ENCODE assay signal across 14 cellular contexts in the genomic region with DNA sequence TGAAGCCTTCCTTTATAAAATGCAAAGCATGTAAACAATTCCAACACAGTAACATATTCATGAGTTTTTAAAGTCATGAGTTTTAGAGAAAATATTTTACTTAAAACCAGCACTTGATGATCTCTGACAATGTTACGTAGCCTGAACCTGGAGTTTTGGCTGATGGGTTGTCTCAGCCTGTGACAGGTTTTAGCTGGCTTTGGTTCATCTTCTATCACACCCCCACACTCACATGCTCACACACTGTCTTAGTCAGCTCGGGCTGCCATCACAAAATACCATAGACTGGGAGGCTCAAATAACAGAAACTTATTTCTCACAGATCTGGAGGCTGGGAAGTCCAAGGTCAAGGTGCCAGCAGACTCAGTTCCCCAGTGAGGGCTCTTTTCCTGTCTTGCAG. TPM values are rescaled to one million over a fixed set of nuclear protein-coding genes. Genes with fewer than 3 reads are reported as not detected.
A peak's percentile ranks its signal among the peaks of the same experiment; 100 is the strongest.
DNase-seq lines count a peak whose midpoint lies in the region; ATAC-seq, FAIRE-seq and TF ChIP-seq lines count a peak whose summit lies in the region.
"Not testable (repeated sequence)": the region's sequence is repeated elsewhere in the genome, so short reads cannot be mapped to it uniquely, and the experiment has no call there.
"Had no signal": no experiment of that assay in that cellular context is flagged by ENCODE, and none has a peak within 500 bp of the region (broad histone marks: within the 10 kb centered on the region; RNA-seq: fewer than 3 reads in every experiment).

No MANE protein-coding gene starts in this region.

- not testable (repeated sequence) for TF ChIP-seq EP300 in K562 (IDR thresholded peaks at IDR 0.05; ENCODE audit: low read length)

- H3K9me3 Mint-ChIP-seq in stimulated activated naive B cell treated with anti-CD40 and anti-IgM and Interleukin-4, amounts not matched to agents 10 μg/mL and 1 μg/mL and 100 μg/mL, for 72 hours: peaks cover 4 to 12% of the 10 kb centered on the region in 2 donors

- TF ChIP-seq POLR2A in K562 (conservative IDR thresholded peaks at IDR 0.05): not testable (repeated sequence)

- H3K4me1 ChIP-seq in K562 (replicated peaks in 1 of 2; ENCODE audit: control insufficient read depth in 2 of 2, insufficient read depth in 2 of 2, low read length in 2 of 2): not testable (repeated sequence)

- FAIRE-seq in K562 (lab: Jason Lieb, UNC) (peak; percentile 6), urothelium cell line (lab: Jason Lieb, UNC) (peak; percentile 98)

- DNase-seq in Ammon's horn (ENCODE audit: low spot score) (peak; percentile 36), head of caudate nucleus (peak in 30 of 42 donors; percentile 6 to 74 (median 42))
- not testable (repeated sequence) for DNase-seq in K562 (ENCODE audit: extremely low read depth in 1 of 4, low spot score in 3 of 4); stimulated activated naive B cell treated with anti-CD40 and anti-IgM and Interleukin-4, amounts not matched to agents 10 μg/mL and 1 μg/mL and 100 μg/mL, for 72 hours; urothelium cell line (ENCODE audit: low spot score)

- CTCF ChIA-PET in K562 (lab: Yijun Ruan, JAX; ENCODE audit: low intra/inter-chr PET ratio): not testable (repeated sequence)

- not testable (repeated sequence) for H3K4me1 Mint-ChIP-seq in stimulated activated naive B cell treated with anti-CD40 and anti-IgM and Interleukin-4, amounts not matched to agents 10 μg/mL and 1 μg/mL and 100 μg/mL, for 72 hours

- H3K27me3 Mint-ChIP-seq in stimulated activated naive B cell treated with anti-CD40 and anti-IgM and Interleukin-4, amounts not matched to agents 10 μg/mL and 1 μg/mL and 100 μg/mL, for 72 hours: peaks cover 13 to 17% of the 10 kb centered on the region in 2 donors

- POLR2A ChIA-PET in K562 (lab: Yijun Ruan, JAX): not testable (repeated sequence)

- not testable (repeated sequence) for TF ChIP-seq RAD21 in K562 (CRISPR knock-in tag; conservative IDR thresholded peaks at IDR 0.05 in 1 of 2, IDR thresholded peaks at IDR 0.05 in 1 of 2)

- not testable (repeated sequence) for H3K36me3 ChIP-seq in K562 (ENCODE audit: control insufficient read depth, insufficient read depth, low read length)

- not testable (repeated sequence) for H3K27me3 ChIP-seq in K562 (ENCODE audit: control insufficient read depth in 2 of 2, insufficient read depth in 2 of 2, low read length in 2 of 2)

- not testable (repeated sequence) for H3K27ac ChIP-seq in K562 (ENCODE audit: extremely low read depth, low read depth, low read length)

- not testable (repeated sequence) for H3K4me3 ChIP-seq in K562

- WGBS in K562 (ENCODE audit: insufficient coverage, low coverage, missing lambda C conversion rate): 0% methylated on average over 2 of the region's 2 CpGs

- H3K27ac Mint-ChIP-seq in stimulated activated naive B cell treated with anti-CD40 and anti-IgM and Interleukin-4, amounts not matched to agents 10 μg/mL and 1 μg/mL and 100 μg/mL, for 72 hours: peak overlapping the region; percentile 70

- H3K9ac ChIP-seq in K562 (ENCODE audit: insufficient read depth in 1 of 2, low read depth in 2 of 2, low read length in 2 of 2): not testable (repeated sequence)

- H3K36me3 Mint-ChIP-seq in stimulated activated naive B cell treated with anti-CD40 and anti-IgM and Interleukin-4, amounts not matched to agents 10 μg/mL and 1 μg/mL and 100 μg/mL, for 72 hours: not testable (repeated sequence)

- H3K9me1 ChIP-seq in K562 (ENCODE audit: control insufficient read depth, insufficient read depth, low read length): not testable (repeated sequence)

- TF ChIP-seq CTCF in K562 (IDR thresholded peaks at IDR 0.05 in 2 of 3, conservative IDR thresholded peaks at IDR 0.05 in 1 of 3; ENCODE audit: insufficient read depth in 2 of 3, low read depth in 1 of 3, low read length in 3 of 3): not testable (repeated sequence)

- H3K4me2 ChIP-seq in K562 (ENCODE audit: insufficient read depth, low read length): not testable (repeated sequence)

- not testable (repeated sequence) for ATAC-seq in K562; stimulated activated naive B cell treated with anti-CD40 and anti-IgM and Interleukin-4, amounts not matched to agents 10 μg/mL and 1 μg/mL and 100 μg/mL, for 72 hours (replicated peaks)

- H3K79me2 ChIP-seq in K562 (ENCODE audit: control insufficient read depth, insufficient read depth, low read length): not testable (repeated sequence)

- not testable (repeated sequence) for BruUV-seq in K562 (replicated peaks; lab: Mats Ljungman, UMichigan)

- in situ Hi-C loops in K562 (cut with MboI): not testable (repeated sequence)

- H3K4me3 Mint-ChIP-seq in stimulated activated naive B cell treated with anti-CD40 and anti-IgM and Interleukin-4, amounts not matched to agents 10 μg/mL and 1 μg/mL and 100 μg/mL, for 72 hours: not testable (repeated sequence)

- not testable (repeated sequence) for H2AFZ ChIP-seq in K562 (ENCODE audit: low read depth, low read length)

- intact Hi-C loops in K562 (cut with micrococcal nuclease); head of caudate nucleus (cut with DNase I): not testable (repeated sequence)

- H3K9me3 ChIP-seq in K562 (replicated peaks; ENCODE audit: control insufficient read depth, insufficient read depth, low read depth, low read length): not testable (repeated sequence)

- not testable (repeated sequence) for H4K20me1 ChIP-seq in K562 (replicated peaks; ENCODE audit: control insufficient read depth, insufficient read depth, low read length)

RNA-seq across cellular contexts. Expression of a gene that starts 50.6 kb away (rescaled TPM):
- total RNA-seq in K562 (2011; cell fraction: chromatin; rRNA removed; ENCODE audit: low replicate concordance): not detected in 2 replicates
- total RNA-seq in K562 (2011; cell fraction: nucleolus; rRNA removed): not detected in 2 replicates
- total RNA-seq in K562 (2011; cell fraction: nucleoplasm; rRNA removed): not detected in 2 replicates
- not detected in 2 replicates for total RNA-seq in K562 (2014; rRNA removed)
- total RNA-seq in K562 (2014; rRNA removed; fragmentation: Illumina TruSeq; extraction: Trizol): not detected in 2 replicates
- total RNA-seq in K562 (2015; rRNA removed; fragmentation: Illumina TruSeq; extraction: Trizol): not detected in 2 replicates
- total RNA-seq in K562 (2021): not detected in 2 replicates
- polyA plus RNA-seq in K562 (2011; rRNA removed): not detected in 2 replicates
- not detected in 2 replicates for polyA plus RNA-seq in K562 (2011; cell fraction: cytosol; rRNA removed)
- not detected in 2 replicates for polyA plus RNA-seq in K562 (2011; cell fraction: nucleus; rRNA removed)
- not detected in 2 replicates for polyA plus RNA-seq in K562 (2012)
- not detected in 2 replicates for polyA plus RNA-seq in K562 (2014; fragmentation: Illumina TruSeq; extraction: Trizol)
- not detected for polyA plus RNA-seq in K562 (2014; fragmentation: Nextera tagmentation; extraction: Ambion mirVana)
- not detected in 2 replicates for polyA plus RNA-seq in K562 (2014; rRNA removed)
- not detected in 2 replicates for polyA minus RNA-seq in K562 (2011; rRNA and poly(A)+ RNA removed)
- not detected in 2 replicates for polyA minus RNA-seq in K562 (2011; cell fraction: cytosol; rRNA and poly(A)+ RNA removed)
- polyA minus RNA-seq in K562 (2011; cell fraction: nucleus; rRNA and poly(A)+ RNA removed): not detected in 2 replicates
- total RNA-seq: A172; CD4-positive, alpha-beta memory T cell; CD4-positive, CD25-positive, alpha-beta regulatory T cell; CD8-positive, alpha-beta memory T cell; Daoy; G401; GM12878 had no signal
- polyA plus RNA-seq: A549; CD14-positive monocyte; CD4-positive, alpha-beta memory T cell; CD4-positive, CD25-positive, alpha-beta regulatory T cell; CD8-positive, alpha-beta memory T cell; GM12878 had no signal
